8 cellular contexts compared by ENCODE assay signal in the genomic region with DNA sequence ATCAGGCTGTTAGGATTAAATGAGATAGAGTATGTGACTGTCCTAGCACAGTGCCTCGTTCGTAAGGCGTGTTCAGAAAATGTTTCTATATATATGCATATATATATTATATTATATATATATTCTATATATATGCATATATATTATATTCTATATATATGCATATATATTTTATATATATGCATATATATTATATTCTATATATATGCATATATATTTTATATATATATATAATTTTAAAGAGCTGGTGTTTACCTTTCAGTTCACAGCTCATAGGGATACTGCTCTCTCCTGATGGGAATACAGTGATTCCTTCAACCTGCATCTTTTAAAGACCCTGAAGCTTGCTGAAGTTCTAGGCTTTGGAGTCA. TPM values are rescaled to one million over a fixed set of nuclear protein-coding genes. Genes with fewer than 3 reads are reported as not detected.
A peak's percentile ranks its signal among the peaks of the same experiment; 100 is the strongest.
DNase-seq lines count a peak whose midpoint lies in the region; ATAC-seq, FAIRE-seq and TF ChIP-seq lines count a peak whose summit lies in the region.

No MANE protein-coding gene starts in this region.

- peak overlapping the region; percentile 95 for H3K9ac ChIP-seq in HUES48 (ENCODE audit: low read depth, low read length)

- no peak for ATAC-seq in GM21381 (IDR thresholded peaks at IDR 0.05; ENCODE audit: unreplicated experiment)

- TF ChIP-seq CTCF in bronchial epithelial cell (IDR thresholded peaks at IDR 0.05; ENCODE audit: insufficient read depth, low read length, severe bottlenecking): no peak

- no peak overlapping the region for H3K27ac ChIP-seq in HUES48 (ENCODE audit: low read depth, low read length)

- H3K36me3 ChIP-seq in HUES48 (ENCODE audit: control insufficient read depth, insufficient read depth, low read length): peaks cover 46% of the 10 kb centered on the region
- peaks cover 5% of the 10 kb centered on the region for H3K36me3 ChIP-seq in bronchial epithelial cell (ENCODE audit: control insufficient read depth, insufficient read depth, low read length)

- peak overlapping the region; percentile 87 for H3K4me3 ChIP-seq in HUES48 (ENCODE audit: low read depth, low read length)
- peak overlapping the region; percentile 77 for H3K4me3 ChIP-seq in bronchial epithelial cell (ENCODE audit: low read depth, low read length)
- peak overlapping the region; percentile 75 for H3K4me3 ChIP-seq in mononuclear cell (ENCODE audit: low read length)

- FAIRE-seq in A204.1 (lab: Jason Lieb, UNC) (peak; percentile 87), bronchial epithelial cell (lab: Jason Lieb, UNC) (no peak), frontal cortex (lab: Jason Lieb, UNC) (no peak)

- no peaks in the 10 kb centered on the region for H3K27me3 ChIP-seq in HUES48 (ENCODE audit: control insufficient read depth, insufficient read depth, low read length)
- H3K27me3 ChIP-seq in bronchial epithelial cell (ENCODE audit: control insufficient read depth, insufficient read depth, low read length): no peaks in the 10 kb centered on the region
- H3K27me3 ChIP-seq in mononuclear cell (ENCODE audit: insufficient read depth, low read length): no peaks in the 10 kb centered on the region

- DNase-seq in bronchial epithelial cell (ENCODE audit: low read depth) (no peak), middle frontal gyrus (ENCODE audit: extremely low spot score, low spot score) (no peak), frontal cortex (ENCODE audit: low spot score in 2 of 2) (no peak), D341Med (ENCODE audit: low spot score) (no peak)

- no peaks in the 10 kb centered on the region for H3K9me3 ChIP-seq in HUES48 (ENCODE audit: control insufficient read depth, insufficient read depth, low read length)
- no peaks in the 10 kb centered on the region for H3K9me3 ChIP-seq in mononuclear cell (ENCODE audit: low read depth, low read length)

- H3K4me1 ChIP-seq in HUES48 (ENCODE audit: control insufficient read depth, insufficient read depth, low read length) (0 out of 2 replicates have a peak, but pooled peaks cover 4% of the 10 kb centered on the region), mononuclear cell (ENCODE audit: insufficient read depth, low read length) (peaks cover 25% of the 10 kb centered on the region)

RNA-seq across cellular contexts. Expression of a gene that starts 0.7 kb away (rescaled TPM):
- total RNA-seq in bronchial epithelial cell (9.7 and 20.4 TPM in 2 replicates), mononuclear cell (71.6 TPM), frontal cortex (30.2 TPM)
